Comparison of ENCODE assay signal across 24 cellular contexts in genomic region chr19:10158485-10158884, GRCh38.
"Had no signal": no experiment of that assay in that cellular context is flagged by ENCODE, and none has a peak within 500 bp of the region (broad histone marks: within the 10 kb centered on the region; RNA-seq: fewer than 3 reads in every experiment).

No MANE protein-coding gene starts in this region.

- H3K27ac Mint-ChIP-seq: activated CD8-positive, alpha-beta memory T cell treated with anti-CD3 and anti-CD28 coated beads, Interleukin-2, amount 10 ng/mL, durations not matched to agents 7 days and 5 days; activated naive CD8-positive, alpha-beta T cell; activated T-cell treated with anti-CD3 and anti-CD28 coated beads, Interleukin-2, amount 50 U/mL, for 24 hours; activated T-helper 1 cell treated with anti-CD3 and anti-CD28 coated beads, Interleukin-12 subunit alpha, Interleukin-12 subunit beta, Interleukin-2, Interleukin-4 antibody, amounts not matched to agents 30 ng/mL and 10 ng/mL and 1 ng/mL, durations not matched to agents 14 hours and 24 hours and 36 hours; T-helper 1 cell treated with Interleukin-12 subunit alpha and Interleukin-12 subunit beta and Interleukin-4 antibody, amounts not matched to agents 30 μg/mL and 1 μg/mL, for 36 hours had no signal

- H3K4me1 Mint-ChIP-seq: activated CD8-positive, alpha-beta memory T cell treated with anti-CD3 and anti-CD28 coated beads, Interleukin-2, amount 10 ng/mL, durations not matched to agents 7 days and 5 days had no signal

- H3K27me3 ChIP-seq: adrenal gland, Peyer's patch had no signal

- H3K4me3 Mint-ChIP-seq: activated CD8-positive, alpha-beta memory T cell treated with anti-CD3 and anti-CD28 coated beads, Interleukin-2, amount 10 ng/mL, durations not matched to agents 7 days and 5 days; activated naive CD8-positive, alpha-beta T cell; activated T-cell treated with anti-CD3 and anti-CD28 coated beads, Interleukin-2, amount 50 U/mL, for 24 hours; activated T-helper 1 cell treated with anti-CD3 and anti-CD28 coated beads, Interleukin-12 subunit alpha, Interleukin-12 subunit beta, Interleukin-2, Interleukin-4 antibody, amounts not matched to agents 30 ng/mL and 10 ng/mL and 1 ng/mL, durations not matched to agents 14 hours and 24 hours and 36 hours; T-helper 1 cell treated with Interleukin-12 subunit alpha and Interleukin-12 subunit beta and Interleukin-4 antibody, amounts not matched to agents 30 μg/mL and 1 μg/mL, for 36 hours had no signal

- ATAC-seq: activated CD4-positive, CD25-positive, alpha-beta regulatory T cell treated with anti-CD3 and anti-CD28 coated beads, Interleukin-2, amount 50 U/mL, for 24 hours; activated CD8-positive, alpha-beta memory T cell treated with anti-CD3 and anti-CD28 coated beads, Interleukin-2, amount 10 ng/mL, durations not matched to agents 7 days and 5 days had no signal

- H3K9me3 ChIP-seq: adrenal gland, Peyer's patch had no signal

- H3K27me3 Mint-ChIP-seq: activated CD8-positive, alpha-beta memory T cell treated with anti-CD3 and anti-CD28 coated beads, Interleukin-2, amount 10 ng/mL, durations not matched to agents 7 days and 5 days; activated naive CD8-positive, alpha-beta T cell; activated T-cell treated with anti-CD3 and anti-CD28 coated beads, Interleukin-2, amount 50 U/mL, for 24 hours had no signal

- DNase-seq: activated CD4-positive, alpha-beta T cell treated with anti-CD3 and anti-CD28 coated beads for 48 hours; activated CD4-positive, alpha-beta T cell treated with anti-CD3 and anti-CD28 coated beads, Interleukin-2, amount 50 U/mL, for 4 hours; activated CD8-positive, alpha-beta memory T cell treated with anti-CD3 and anti-CD28 coated beads, Interleukin-2, amount 10 ng/mL, durations not matched to agents 7 days and 5 days; activated effector memory CD4-positive, alpha-beta T cell treated with Interleukin-2 at 50 U/mL for 16 hours; activated naive CD4-positive, alpha-beta T cell treated with Interleukin-2 at 50 U/mL for 16 hours; activated T-cell treated with anti-CD3 and anti-CD28 coated beads, Interleukin-2, amount 50 U/mL, for 24 hours; adrenal gland; anterior cingulate cortex; cerebellar nuclear complex; Karpas-422; MM.1S; NCI-H1105; NCI-H1436; NCI-H1694 treated with DMSO at 0.1 percent for 48 hours; NCI-H2029 treated with DMSO at 0.1 percent for 48 hours; NCI-H510A treated with DMSO at 0.1 percent for 48 hours; NCI-H69; NK-92 treated with Interleukin-12 subunit alpha and Interleukin-12 subunit beta, amount 100 ng/mL, for 24 hours; Peyer's patch; SHP77 treated with DMSO at 0.1 percent for 48 hours had no signal

- H3K27ac ChIP-seq: adrenal gland, Peyer's patch had no signal

- H3K4me3 ChIP-seq: adrenal gland, Peyer's patch had no signal

- H3K9me3 Mint-ChIP-seq: activated T-cell treated with anti-CD3 and anti-CD28 coated beads, Interleukin-2, amount 50 U/mL, for 24 hours; activated T-helper 1 cell treated with anti-CD3 and anti-CD28 coated beads, Interleukin-12 subunit alpha, Interleukin-12 subunit beta, Interleukin-2, Interleukin-4 antibody, amounts not matched to agents 30 ng/mL and 10 ng/mL and 1 ng/mL, durations not matched to agents 14 hours and 24 hours and 36 hours; T-helper 1 cell treated with Interleukin-12 subunit alpha and Interleukin-12 subunit beta and Interleukin-4 antibody, amounts not matched to agents 30 μg/mL and 1 μg/mL, for 36 hours had no signal

- H3K4me1 ChIP-seq: adrenal gland, Peyer's patch had no signal
